Comparison of ENCODE assay signal across 11 cellular contexts in genomic region chr6:143962644-143962929, GRCh38. TPM values are rescaled to one million over a fixed set of nuclear protein-coding genes. Genes with fewer than 3 reads are reported as not detected.
A peak's percentile ranks its signal among the peaks of the same experiment; 100 is the strongest.
DNase-seq lines count a peak whose midpoint lies in the region; ATAC-seq and TF ChIP-seq lines count a peak whose summit lies in the region.
"Had no signal": no experiment of that assay in that cellular context is flagged by ENCODE, and none has a peak within 500 bp of the region (broad histone marks: within the 10 kb centered on the region; RNA-seq: fewer than 3 reads in every experiment).

No MANE protein-coding gene starts in this region.

- peaks cover 26% of the 10 kb centered on the region for H3K4me1 ChIP-seq in HAP-1
- H3K4me1 ChIP-seq in gastroesophageal sphincter, result peaks cover 0 to 24% (median 0%) of the 10 kb centered on the region in 3 donors
- H3K4me1 ChIP-seq in CD8-positive, alpha-beta memory T cell (ENCODE audit: insufficient read depth, low read length), result no peaks in the 10 kb centered on the region

- H3K4me3 ChIP-seq in HAP-1 (no peak overlapping the region), WI38 (ENCODE audit: low read depth, low read length) (no peak overlapping the region), gastroesophageal sphincter (no peak overlapping the region), coronary artery (no peak overlapping the region)
- no peak overlapping the region for H3K4me3 ChIP-seq in CD8-positive, alpha-beta memory T cell (ENCODE audit: low read length)

- H3K27me3 ChIP-seq in HAP-1 (ENCODE audit: low read depth) (no peaks in the 10 kb centered on the region), gastroesophageal sphincter (no peaks in the 10 kb centered on the region)
- H3K27me3 ChIP-seq in CD8-positive, alpha-beta memory T cell (ENCODE audit: insufficient read depth, low read length, poor library complexity, severe bottlenecking), result no peaks in the 10 kb centered on the region

- POLR2A ChIA-PET in CD8-positive, alpha-beta memory T cell (lab: Charles Lee), result no interaction called here

- CTCF ChIA-PET in CD8-positive, alpha-beta memory T cell (lab: Charles Lee), result no interaction called here

- H3K4me1 Mint-ChIP-seq in CD8-positive, alpha-beta memory T cell, result no peaks in the 10 kb centered on the region

- DNase-seq in HAP-1 (ENCODE audit: low spot score in 2 of 2) (peak; percentile 36 to 44), sciatic nerve (ENCODE audit: low spot score) (no peak), coronary artery (ENCODE audit: low spot score) (no peak), DMS53 treated with DMSO at 0.1 percent for 48 hours (lab: John Stamatoyannopoulos, UW; ENCODE audit: unreplicated experiment) (no peak), head of caudate nucleus (no peak)
- DNase-seq in CD8-positive, alpha-beta memory T cell, result no peak
- DNase-seq: activated effector memory CD4-positive, alpha-beta T cell treated with Interleukin-2 at 50 U/mL for 16 hours; NCI-H2081 had no signal

- H3K4me3 Mint-ChIP-seq in CD8-positive, alpha-beta memory T cell, result no peak overlapping the region

- H3K9me3 ChIP-seq in HAP-1 (no peaks in the 10 kb centered on the region), gastroesophageal sphincter (no peaks in the 10 kb centered on the region)
- H3K9me3 ChIP-seq in CD8-positive, alpha-beta memory T cell (ENCODE audit: low read length), result no peaks in the 10 kb centered on the region

- intact Hi-C loops in sciatic nerve (cut with DNase I), result no loop called here
- intact Hi-C loops in head of caudate nucleus (cut with DNase I), result no loop called here

- H3K27ac ChIP-seq in gastroesophageal sphincter (no peak overlapping the region), coronary artery (no peak overlapping the region)
- no peak overlapping the region for H3K27ac ChIP-seq in CD8-positive, alpha-beta memory T cell (ENCODE audit: low read depth, low read length)

- peak; percentile 56 for ATAC-seq in gastroesophageal sphincter
- peak; percentile 81 for ATAC-seq in sciatic nerve
- ATAC-seq: esophagus mucosa had no signal

- no peak for TF ChIP-seq EP300 in gastroesophageal sphincter (IDR thresholded peaks at IDR 0.05)

- WGBS in gastroesophageal sphincter (ENCODE audit: low coverage in 1 of 2), 2 donors, result 41 to 42% methylated on average over 3 of the region's 3 CpGs

- in situ Hi-C loops in HAP-1 (cut with MboI; ENCODE audit: low sequenced_read_pairs), result no loop called here

- H3K27ac Mint-ChIP-seq in CD8-positive, alpha-beta memory T cell, result no peak overlapping the region

- H3K36me3 ChIP-seq in HAP-1 (replicated peaks) (no peaks in the 10 kb centered on the region), gastroesophageal sphincter (peaks cover 0 to 17% of the 10 kb centered on the region in 2 donors)
- no peaks in the 10 kb centered on the region for H3K36me3 ChIP-seq in CD8-positive, alpha-beta memory T cell (ENCODE audit: insufficient read depth, low read length)

- H3K9me3 Mint-ChIP-seq in CD8-positive, alpha-beta memory T cell, result no peaks in the 10 kb centered on the region

- TF ChIP-seq POLR2A in gastroesophageal sphincter (IDR thresholded peaks at IDR 0.05), result no peak

- H3K36me3 Mint-ChIP-seq in CD8-positive, alpha-beta memory T cell, result peaks cover 0 to 6% (median 0%) of the 10 kb centered on the region in 3 donors

- 0 out of 2 replicates have a peak, but pooled peaks have one; percentile 8 for TF ChIP-seq CTCF in WI38 (IDR thresholded peaks at IDR 0.05; ENCODE audit: low read depth, low read length)
- TF ChIP-seq CTCF in gastroesophageal sphincter (IDR thresholded peaks at IDR 0.05), result peak in 3 of 4 experiments; percentile 32 to 40 (median 36)
- TF ChIP-seq CTCF in coronary artery (IDR thresholded peaks at IDR 0.05), result no peak

- H3K27me3 Mint-ChIP-seq in CD8-positive, alpha-beta memory T cell, result no peaks in the 10 kb centered on the region

RNA-seq across cellular contexts. Expression of gene PLAGL1, which starts 45.5 kb away (rescaled TPM):
- 10 to 100 TPM; 13.2 to 26.3 (median 17.5) TPM for total RNA-seq in gastroesophageal sphincter
- 65.8 TPM for total RNA-seq in sciatic nerve
- 10 to 100 TPM; 17.8 to 18.8 TPM for total RNA-seq in CD8-positive, alpha-beta memory T cell
- polyA plus RNA-seq in CD8-positive, alpha-beta memory T cell, result 2.3 TPM

Comparison
In these comparisons a context has a peak if more than half of its experiments do, and no peak if none do; other contexts are left out.
1. DNase-seq: peak in HAP-1 (2 of 2); none in sciatic nerve (single experiment), coronary artery (single experiment), DMS53 treated with DMSO at 0.1 percent for 48 hours (single experiment), head of caudate nucleus (0 of 42) and CD8-positive, alpha-beta memory T cell (0 of 5).